Comparison of ENCODE assay signal across 26 cellular contexts in genomic region chr11:41665633-41666032, GRCh38.
"Had no signal": no experiment of that assay in that cellular context is flagged by ENCODE, and none has a peak within 500 bp of the region (broad histone marks: within the 10 kb centered on the region; RNA-seq: fewer than 3 reads in every experiment).

No MANE protein-coding gene starts in this region.

- H3K4me1 Mint-ChIP-seq: naive thymus-derived CD8-positive, alpha-beta T cell; nephron; stimulated activated memory B cell treated with anti-CD40 and anti-IgM and Interleukin-4, amounts not matched to agents 10 μg/mL and 1 μg/mL and 100 μg/mL, for 72 hours; stimulated activated naive CD8-positive, alpha-beta T cell treated with anti-CD3 and anti-CD28 coated beads, Interleukin-15, amount 100 ng/mL, for 72 hours had no signal

- H3K4me1 ChIP-seq: left lung, lower lobe of right lung, pancreas, psoas muscle, spleen, tibial nerve, uterus had no signal

- H3K27me3 Mint-ChIP-seq: naive thymus-derived CD8-positive, alpha-beta T cell; stimulated activated memory B cell treated with anti-CD40 and anti-IgM and Interleukin-4, amounts not matched to agents 10 μg/mL and 1 μg/mL and 100 μg/mL, for 72 hours; stimulated activated naive CD8-positive, alpha-beta T cell treated with anti-CD3 and anti-CD28 coated beads, Interleukin-15, amount 100 ng/mL, for 72 hours; type B pancreatic cell had no signal

- H3K27ac Mint-ChIP-seq: naive thymus-derived CD8-positive, alpha-beta T cell; nephron; stimulated activated memory B cell treated with anti-CD40 and anti-IgM and Interleukin-4, amounts not matched to agents 10 μg/mL and 1 μg/mL and 100 μg/mL, for 72 hours; stimulated activated naive CD8-positive, alpha-beta T cell treated with anti-CD3 and anti-CD28 coated beads, Interleukin-15, amount 100 ng/mL, for 72 hours; type B pancreatic cell had no signal

- H3K4me3 ChIP-seq: left lung, lower lobe of right lung, pancreas, psoas muscle, skin epidermis, spleen, tibial nerve, uterus had no signal

- H3K4me3 Mint-ChIP-seq: naive thymus-derived CD8-positive, alpha-beta T cell; nephron; neural crest cell; stimulated activated memory B cell treated with anti-CD40 and anti-IgM and Interleukin-4, amounts not matched to agents 10 μg/mL and 1 μg/mL and 100 μg/mL, for 72 hours; stimulated activated naive CD8-positive, alpha-beta T cell treated with anti-CD3 and anti-CD28 coated beads, Interleukin-15, amount 100 ng/mL, for 72 hours; type B pancreatic cell had no signal

- DNase-seq: hippocampal formation; kidney; left colon; left lung; lower lobe of right lung; mammary epithelial cell; mesenchymal stem cell; naive thymus-derived CD8-positive, alpha-beta T cell; pancreas; posterior cingulate gyrus; psoas muscle; right cardiac atrium; spleen; stimulated activated CD4-positive, alpha-beta T cell treated with anti-CD3 and anti-CD28 coated beads, Interleukin-4, amount 100 ng/mL, for 24 hours; stimulated activated naive CD4-positive, alpha-beta T cell treated with Interleukin-2 at 50 U/mL for 16 hours; stimulated activated naive CD8-positive, alpha-beta T cell treated with anti-CD3 and anti-CD28 coated beads, Interleukin-15, amount 100 ng/mL, for 72 hours; substantia nigra; uterus had no signal

- ATAC-seq: left colon; left lung; lower lobe of right lung; naive thymus-derived CD8-positive, alpha-beta T cell; pancreas; psoas muscle; right cardiac atrium; sciatic nerve; stimulated activated memory B cell treated with anti-CD40 and anti-IgM and Interleukin-4, amounts not matched to agents 10 μg/mL and 1 μg/mL and 100 μg/mL, for 72 hours; stimulated activated naive CD8-positive, alpha-beta T cell treated with anti-CD3 and anti-CD28 coated beads, Interleukin-15, amount 100 ng/mL, for 72 hours had no signal

- H3K36me3 ChIP-seq: left lung, lower lobe of right lung, pancreas, spleen, tibial nerve, uterus had no signal

- FAIRE-seq: islet of Langerhans, kidney, pancreas had no signal

- H3K9me3 Mint-ChIP-seq: nephron; neural crest cell; stimulated activated memory B cell treated with anti-CD40 and anti-IgM and Interleukin-4, amounts not matched to agents 10 μg/mL and 1 μg/mL and 100 μg/mL, for 72 hours; type B pancreatic cell had no signal

- H3K27ac ChIP-seq: left lung, lower lobe of right lung, pancreas, psoas muscle, skin epidermis, spleen, tibial nerve, uterus had no signal

- H3K36me3 Mint-ChIP-seq: naive thymus-derived CD8-positive, alpha-beta T cell; stimulated activated memory B cell treated with anti-CD40 and anti-IgM and Interleukin-4, amounts not matched to agents 10 μg/mL and 1 μg/mL and 100 μg/mL, for 72 hours; type B pancreatic cell had no signal

- H3K27me3 ChIP-seq: left lung, pancreas, spleen, tibial nerve, uterus had no signal

- H3K9me3 ChIP-seq: left lung, lower lobe of right lung, pancreas, psoas muscle, tibial nerve, uterus had no signal
